24 cellular contexts compared by ENCODE assay signal in genomic region chr20:873875-874607, GRCh38. TPM values are rescaled to one million over a fixed set of nuclear protein-coding genes. Genes with fewer than 3 reads are reported as not detected.
"Had no signal": no experiment of that assay in that cellular context is flagged by ENCODE, and none has a peak within 500 bp of the region (broad histone marks: within the 10 kb centered on the region; RNA-seq: fewer than 3 reads in every experiment).

No MANE protein-coding gene starts in this region.

- DNase-seq: activated CD4-positive, alpha-beta memory T cell treated with anti-CD3 and anti-CD28 coated beads, Interleukin-2, amount 10 ng/mL, durations not matched to agents 7 days and 5 days; activated CD4-positive, alpha-beta T cell treated with anti-CD3 and anti-CD28 coated beads for 4 hours; activated effector memory CD4-positive, alpha-beta T cell treated with anti-CD3 and anti-CD28 coated beads, Interleukin-2, amount 50 U/mL, for 16 hours; activated naive CD8-positive, alpha-beta T cell treated with anti-CD3 and anti-CD28 coated beads for 36 hours; activated T-cell treated with anti-CD3 and anti-CD28 coated beads, Interleukin-2, amount 50 U/mL, for 48 hours; amniotic stem cell; dermis blood vessel endothelial cell; effector memory CD4-positive, alpha-beta T cell; hippocampal formation; left colon; lower lobe of right lung; naive thymus-derived CD8-positive, alpha-beta T cell; nucleus accumbens; stimulated activated CD4-positive, alpha-beta T cell treated with anti-CD3 and anti-CD28 coated beads, Interleukin-12 subunit alpha, Interleukin-12 subunit beta, amount 100 ng/mL, for 4 hours; stimulated activated CD4-positive, alpha-beta T cell treated with anti-CD3 and anti-CD28 coated beads, Interleukin-1b, Interleukin-23, amount 100 ng/mL, for 48 hours; stimulated activated CD8-positive, alpha-beta memory T cell treated with anti-CD3 and anti-CD28 coated beads, Interleukin-4, amount 100 ng/mL, for 48 hours; stimulated activated naive CD4-positive, alpha-beta T cell treated with Interleukin-2 at 50 U/mL for 16 hours; T-helper 2 cell; transverse colon; uterus had no signal

- H3K9me3 ChIP-seq: lower lobe of right lung, suprapubic skin, transverse colon, uterus had no signal

- H3K4me3 ChIP-seq: lower lobe of right lung, suprapubic skin, transverse colon, uterus had no signal

- H3K27ac Mint-ChIP-seq: activated CD4-positive, alpha-beta memory T cell treated with anti-CD3 and anti-CD28 coated beads, Interleukin-2, amount 10 ng/mL, durations not matched to agents 7 days and 5 days; activated naive CD8-positive, alpha-beta T cell treated with anti-CD3 and anti-CD28 coated beads for 36 hours; WTC11 had no signal

- H3K36me3 ChIP-seq: lower lobe of right lung, suprapubic skin, transverse colon, uterus had no signal

- H3K27me3 ChIP-seq: suprapubic skin, uterus had no signal

- ATAC-seq: left colon; lower lobe of right lung; naive thymus-derived CD8-positive, alpha-beta T cell had no signal

- H3K4me1 ChIP-seq: lower lobe of right lung, transverse colon, uterus had no signal

- H3K27me3 Mint-ChIP-seq: activated CD4-positive, alpha-beta memory T cell treated with anti-CD3 and anti-CD28 coated beads, Interleukin-2, amount 10 ng/mL, durations not matched to agents 7 days and 5 days; activated naive CD8-positive, alpha-beta T cell treated with anti-CD3 and anti-CD28 coated beads for 36 hours had no signal

- H3K36me3 Mint-ChIP-seq: activated naive CD8-positive, alpha-beta T cell treated with anti-CD3 and anti-CD28 coated beads for 36 hours; naive thymus-derived CD8-positive, alpha-beta T cell; WTC11 had no signal

- H3K4me1 Mint-ChIP-seq: activated naive CD8-positive, alpha-beta T cell treated with anti-CD3 and anti-CD28 coated beads for 36 hours had no signal

- H3K9me3 Mint-ChIP-seq: activated CD4-positive, alpha-beta memory T cell treated with anti-CD3 and anti-CD28 coated beads, Interleukin-2, amount 10 ng/mL, durations not matched to agents 7 days and 5 days; activated naive CD8-positive, alpha-beta T cell treated with anti-CD3 and anti-CD28 coated beads for 36 hours; naive thymus-derived CD8-positive, alpha-beta T cell; WTC11 had no signal

- H3K27ac ChIP-seq: lower lobe of right lung, suprapubic skin, transverse colon, uterus had no signal

- H3K4me3 Mint-ChIP-seq: activated CD4-positive, alpha-beta memory T cell treated with anti-CD3 and anti-CD28 coated beads, Interleukin-2, amount 10 ng/mL, durations not matched to agents 7 days and 5 days; activated naive CD8-positive, alpha-beta T cell treated with anti-CD3 and anti-CD28 coated beads for 36 hours; naive thymus-derived CD8-positive, alpha-beta T cell; WTC11 had no signal

RNA-seq across cellular contexts. Expression of gene ANGPT4, which starts 42.1 kb away (rescaled TPM):
- total RNA-seq: activated CD4-positive, alpha-beta memory T cell treated with anti-CD3 and anti-CD28 coated beads, Interleukin-2, amount 10 ng/mL, durations not matched to agents 7 days and 5 days; activated naive CD8-positive, alpha-beta T cell treated with anti-CD3 and anti-CD28 coated beads for 36 hours; dermis blood vessel endothelial cell; endothelial cell of umbilical vein; fibroblast of villous mesenchyme; left colon; naive thymus-derived CD8-positive, alpha-beta T cell had no signal
- polyA plus RNA-seq: endothelial cell of umbilical vein; naive thymus-derived CD8-positive, alpha-beta T cell had no signal
